ENCODE assay signal across 25 cellular contexts in genomic region chr3:25567390-25567789, GRCh38.
"Had no signal": no experiment of that assay in that cellular context is flagged by ENCODE, and none has a peak within 500 bp of the region (broad histone marks: within the 10 kb centered on the region; RNA-seq: fewer than 3 reads in every experiment).

No MANE protein-coding gene starts in this region.

- H3K9me3 ChIP-seq: breast epithelium, SJSA1 had no signal

- H3K27me3 Mint-ChIP-seq: activated naive CD4-positive, alpha-beta T cell treated with anti-CD3 and anti-CD28 coated beads, Interleukin-2, amount 10 ng/mL, durations not matched to agents 7 days and 5 days; activated naive CD8-positive, alpha-beta T cell treated with anti-CD3 and anti-CD28 coated beads for 36 hours had no signal

- H3K4me1 Mint-ChIP-seq: activated B cell treated with CpG ODN at 0.5 μM for 24 hours; activated CD4-positive, alpha-beta T cell treated with anti-CD3 and anti-CD28 coated beads, Interleukin-2, amount 10 ng/mL, durations not matched to agents 24 days and 14 days; activated CD8-positive, alpha-beta memory T cell treated with anti-CD3 and anti-CD28 coated beads, Interleukin-2, amount 10 ng/mL, durations not matched to agents 7 days and 5 days; activated naive CD4-positive, alpha-beta T cell treated with anti-CD3 and anti-CD28 coated beads, Interleukin-2, amount 10 ng/mL, durations not matched to agents 7 days and 5 days; activated naive CD8-positive, alpha-beta T cell treated with anti-CD3 and anti-CD28 coated beads for 36 hours; T-helper 17 cell had no signal

- DNase-seq: activated B cell treated with CpG ODN at 0.5 μM for 24 hours; activated CD4-positive, alpha-beta T cell treated with anti-CD3 and anti-CD28 coated beads for 1 hour; activated CD4-positive, alpha-beta T cell treated with anti-CD3 and anti-CD28 coated beads, Interleukin-2, amount 10 ng/mL, durations not matched to agents 24 days and 14 days; activated CD4-positive, alpha-beta T cell treated with anti-CD3 and anti-CD28 coated beads, Interleukin-2, amount 50 U/mL, for 48 hours; activated CD8-positive, alpha-beta memory T cell treated with anti-CD3 and anti-CD28 coated beads, Interleukin-2, amount 10 ng/mL, durations not matched to agents 7 days and 5 days; activated gamma-delta T cell; activated naive CD4-positive, alpha-beta T cell treated with anti-CD3 and anti-CD28 coated beads, Interleukin-2, amount 10 ng/mL, durations not matched to agents 7 days and 5 days; activated naive CD8-positive, alpha-beta T cell treated with anti-CD3 and anti-CD28 coated beads for 36 hours; activated T-cell treated with anti-CD3 and anti-CD28 coated beads, Interleukin-2, amount 50 U/mL, for 4 hours; central memory CD4-positive, alpha-beta T cell; Karpas-422; MM.1S; NCI-H1105 treated with DMSO at 0.1 percent for 48 hours; NCI-H1436 treated with DMSO at 0.1 percent for 48 hours; NCI-H187 treated with DMSO at 0.1 percent for 48 hours; NCI-H2081 treated with DMSO at 0.1 percent for 48 hours; NCI-H446 treated with DMSO at 0.1 percent for 48 hours; NCI-H524 treated with DMSO at 0.1 percent for 48 hours; NCI-H82; Right ventricle myocardium superior; RPMI8226; T-helper 17 cell; T-helper 9 cell had no signal

- H3K36me3 Mint-ChIP-seq: activated CD8-positive, alpha-beta memory T cell treated with anti-CD3 and anti-CD28 coated beads, Interleukin-2, amount 10 ng/mL, durations not matched to agents 7 days and 5 days; activated naive CD4-positive, alpha-beta T cell treated with anti-CD3 and anti-CD28 coated beads, Interleukin-2, amount 10 ng/mL, durations not matched to agents 7 days and 5 days; activated naive CD8-positive, alpha-beta T cell treated with anti-CD3 and anti-CD28 coated beads for 36 hours had no signal

- H3K36me3 ChIP-seq: breast epithelium had no signal

- H3K27ac Mint-ChIP-seq: activated B cell treated with CpG ODN at 0.5 μM for 24 hours; activated CD4-positive, alpha-beta T cell treated with anti-CD3 and anti-CD28 coated beads, Interleukin-2, amount 10 ng/mL, durations not matched to agents 24 days and 14 days; activated CD8-positive, alpha-beta memory T cell treated with anti-CD3 and anti-CD28 coated beads, Interleukin-2, amount 10 ng/mL, durations not matched to agents 7 days and 5 days; activated naive CD4-positive, alpha-beta T cell treated with anti-CD3 and anti-CD28 coated beads, Interleukin-2, amount 10 ng/mL, durations not matched to agents 7 days and 5 days; activated naive CD8-positive, alpha-beta T cell treated with anti-CD3 and anti-CD28 coated beads for 36 hours; T-helper 17 cell had no signal

- H3K9me3 Mint-ChIP-seq: activated B cell treated with CpG ODN at 0.5 μM for 24 hours; activated CD4-positive, alpha-beta T cell treated with anti-CD3 and anti-CD28 coated beads, Interleukin-2, amount 10 ng/mL, durations not matched to agents 24 days and 14 days; activated naive CD4-positive, alpha-beta T cell treated with anti-CD3 and anti-CD28 coated beads, Interleukin-2, amount 10 ng/mL, durations not matched to agents 7 days and 5 days; activated naive CD8-positive, alpha-beta T cell treated with anti-CD3 and anti-CD28 coated beads for 36 hours; activated T-cell treated with anti-CD3 and anti-CD28 coated beads, Interleukin-2, amount 50 U/mL, for 4 hours had no signal

- H3K4me1 ChIP-seq: breast epithelium had no signal

- H3K27me3 ChIP-seq: breast epithelium, SJSA1 had no signal

- ATAC-seq: activated CD8-positive, alpha-beta memory T cell treated with anti-CD3 and anti-CD28 coated beads, Interleukin-2, amount 10 ng/mL, durations not matched to agents 7 days and 5 days; activated T-cell treated with anti-CD3 and anti-CD28 coated beads, Interleukin-2, amount 50 U/mL, for 4 hours; T-helper 17 cell had no signal

- H3K4me3 Mint-ChIP-seq: activated B cell treated with CpG ODN at 0.5 μM for 24 hours; activated CD4-positive, alpha-beta T cell treated with anti-CD3 and anti-CD28 coated beads, Interleukin-2, amount 10 ng/mL, durations not matched to agents 24 days and 14 days; activated CD8-positive, alpha-beta memory T cell treated with anti-CD3 and anti-CD28 coated beads, Interleukin-2, amount 10 ng/mL, durations not matched to agents 7 days and 5 days; activated naive CD4-positive, alpha-beta T cell treated with anti-CD3 and anti-CD28 coated beads, Interleukin-2, amount 10 ng/mL, durations not matched to agents 7 days and 5 days; activated naive CD8-positive, alpha-beta T cell treated with anti-CD3 and anti-CD28 coated beads for 36 hours; activated T-cell treated with anti-CD3 and anti-CD28 coated beads, Interleukin-2, amount 50 U/mL, for 4 hours; T-helper 17 cell had no signal

- H3K27ac ChIP-seq: breast epithelium, SJSA1 had no signal

- H3K4me3 ChIP-seq: breast epithelium, SJSA1 had no signal
